In the genomic region with DNA sequence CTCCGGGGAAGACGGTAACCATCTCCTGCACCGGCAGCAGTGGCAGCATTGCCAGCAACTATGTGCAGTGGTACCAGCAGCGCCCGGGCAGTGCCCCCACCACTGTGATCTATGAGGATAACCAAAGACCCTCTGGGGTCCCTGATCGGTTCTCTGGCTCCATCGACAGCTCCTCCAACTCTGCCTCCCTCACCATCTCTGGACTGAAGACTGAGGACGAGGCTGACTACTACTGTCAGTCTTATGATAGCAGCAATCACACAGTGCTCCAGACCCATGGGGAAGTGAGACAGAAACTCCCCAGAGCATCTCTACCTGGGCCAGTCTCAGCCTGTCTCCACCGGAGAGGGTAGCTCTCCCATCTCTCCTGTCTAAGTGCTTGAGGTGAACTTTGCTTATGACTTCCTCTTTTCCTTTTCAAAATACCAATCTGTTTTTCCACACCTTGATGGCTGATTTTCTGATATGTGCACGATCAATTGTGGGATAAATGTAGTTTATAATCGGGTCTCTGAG, we compare ENCODE assay signal across 10 cellular contexts. TPM values are rescaled to one million over a fixed set of nuclear protein-coding genes. Genes with fewer than 3 reads are reported as not detected.
A peak's percentile ranks its signal among the peaks of the same experiment; 100 is the strongest.
DNase-seq lines count a peak whose midpoint lies in the region; ATAC-seq and TF ChIP-seq lines count a peak whose summit lies in the region.
"Had no signal": no experiment of that assay in that cellular context is flagged by ENCODE, and none has a peak within 500 bp of the region (broad histone marks: within the 10 kb centered on the region; RNA-seq: fewer than 3 reads in every experiment).

No MANE protein-coding gene starts in this region.

- TF ChIP-seq EP300 in tibial nerve (IDR thresholded peaks at IDR 0.05), result no peak

- no peaks in the 10 kb centered on the region for H3K27me3 ChIP-seq in WERI-Rb-1 (ENCODE audit: insufficient read depth, low read depth, severe bottlenecking)
- H3K27me3 ChIP-seq in HAP-1 (ENCODE audit: low read depth), result peaks cover 3% of the 10 kb centered on the region; the same call in 1 of the 2 replicates
- H3K27me3 ChIP-seq in tibial nerve, result peaks cover 0 to 18% of the 10 kb centered on the region in 2 donors
- H3K27me3 ChIP-seq: right atrium auricular region had no signal

- peak; percentile 74 for ATAC-seq in GM21723 (IDR thresholded peaks at IDR 0.05; ENCODE audit: unreplicated experiment)
- peak; percentile 61 for ATAC-seq in HG03342 (IDR thresholded peaks at IDR 0.05; ENCODE audit: unreplicated experiment)
- ATAC-seq in naive B cell (ENCODE audit: low read depth in 2 of 2), result peak; percentile 83 to 86

- peaks cover 56 to 63% (median 58%) of the 10 kb centered on the region in 3 donors for H3K4me1 Mint-ChIP-seq in naive B cell

- H3K36me3 Mint-ChIP-seq in naive B cell, result no peaks in the 10 kb centered on the region

- in situ Hi-C loops in GM18951 (cut with MboI; ENCODE audit: low sequenced_read_pairs, unreplicated experiment) (no loop called here), HAP-1 (cut with MboI; ENCODE audit: low sequenced_read_pairs) (no loop called here)

- DNase-seq in naive B cell, result peak; percentile 71
- DNase-seq in WERI-Rb-1, result no peak
- no peak for DNase-seq in NCI-H1105 treated with DMSO at 0.1 percent for 48 hours (lab: John Stamatoyannopoulos, UW)
- DNase-seq in HAP-1 (ENCODE audit: low spot score in 2 of 2), result no peak
- DNase-seq in tibial nerve (ENCODE audit: low spot score in 2 of 2), result no peak

- H3K9me3 ChIP-seq in WERI-Rb-1 (ENCODE audit: severe bottlenecking) (peaks cover 2% of the 10 kb centered on the region), HAP-1 (no peaks in the 10 kb centered on the region), tibial nerve (peaks cover 0 to 2% (median 0%) of the 10 kb centered on the region in 4 donors)
- H3K9me3 ChIP-seq: right atrium auricular region had no signal

- WGBS in tibial nerve, 2 donors, result 81 to 82% methylated on average over 11 of the region's 11 CpGs

- peak; percentile 15 for TF ChIP-seq POLR2A in GM18951 (IDR thresholded peaks at IDR 0.05; ENCODE audit: extremely low read depth, insufficient read depth, insufficient read length)
- TF ChIP-seq POLR2A in tibial nerve (IDR thresholded peaks at IDR 0.05), result no peak

- H3K27ac ChIP-seq in WERI-Rb-1 (no peak overlapping the region), tibial nerve (no peak overlapping the region)
- H3K27ac ChIP-seq: right atrium auricular region had no signal

- no peak overlapping the region for H3K4me3 ChIP-seq in WERI-Rb-1 (ENCODE audit: low read depth, low read length)
- H3K4me3 ChIP-seq in HAP-1, result no peak overlapping the region
- H3K4me3 ChIP-seq in tibial nerve, result peak overlapping the region in 1 of 4 donors; percentile 5
- H3K4me3 ChIP-seq: right atrium auricular region had no signal

- TF ChIP-seq CTCF in WERI-Rb-1 (IDR thresholded peaks at IDR 0.05; ENCODE audit: low read depth, low read length) (no peak), tibial nerve (IDR thresholded peaks at IDR 0.05) (no peak)

- no peaks in the 10 kb centered on the region for H3K4me1 ChIP-seq in HAP-1
- H3K4me1 ChIP-seq in tibial nerve, result no peaks in the 10 kb centered on the region
- H3K4me1 ChIP-seq: right atrium auricular region had no signal

- no peaks in the 10 kb centered on the region for H3K36me3 ChIP-seq in WERI-Rb-1
- H3K36me3 ChIP-seq in HAP-1 (replicated peaks), result no peaks in the 10 kb centered on the region
- H3K36me3 ChIP-seq in tibial nerve, result no peaks in the 10 kb centered on the region
- H3K36me3 ChIP-seq: right atrium auricular region had no signal

- H3K27me3 Mint-ChIP-seq in naive B cell, result no peaks in the 10 kb centered on the region

- peak overlapping the region; percentile 31 to 96 (median 92) for H3K27ac Mint-ChIP-seq in naive B cell

- H3K9me3 Mint-ChIP-seq in naive B cell, result peaks cover 0 to 2% (median 0%) of the 10 kb centered on the region in 7 donors

- peak overlapping the region; percentile 40 to 86 (median 72) for H3K4me3 Mint-ChIP-seq in naive B cell

RNA-seq across cellular contexts. Expression of a gene that starts 48.5 kb away (rescaled TPM):
- 10 to 100 TPM in 2 of 6 donors, 1 to 10 TPM in 4; 1.2 to 23.1 (median 5.9) TPM for polyA plus RNA-seq in naive B cell (ENCODE audit: low read depth in 6 of 6)
- total RNA-seq in tibial nerve, result not detected
- total RNA-seq: glomerular endothelial cell, right atrium auricular region had no signal
